ENCODE assay signal across 1 cellular context in the genomic region with DNA sequence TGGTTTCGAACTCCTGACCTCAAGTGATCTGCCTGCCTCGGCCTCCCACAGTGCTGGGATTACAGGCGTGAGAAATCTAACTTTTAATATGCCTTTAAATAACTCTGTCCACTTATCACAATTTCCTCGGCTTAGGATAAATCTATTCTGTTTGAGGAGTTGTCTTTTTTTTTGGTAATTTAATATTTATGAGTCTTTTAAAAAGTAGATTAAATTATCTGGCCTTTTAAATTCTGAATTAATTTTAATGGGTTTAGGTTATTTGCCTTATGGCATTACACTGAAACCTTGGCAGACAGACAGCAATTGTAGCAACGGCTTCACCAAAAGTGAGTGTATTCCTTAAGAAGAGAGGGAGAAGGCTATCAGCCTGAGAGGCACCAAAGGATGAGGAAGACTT.
TF ChIP-seq lines count a peak whose summit lies in the region.

No MANE protein-coding gene starts in this region.

TF ChIP-seq in SK-N-SH, 30 proteins besides CTCF, POLR2A, EP300 and RAD21 (continued from another document):
- TF ChIP-seq NRF1 (IDR thresholded peaks at IDR 0.05; ENCODE audit: low read depth, low read length): no peak
- TF ChIP-seq GABPA (IDR thresholded peaks at IDR 0.05; ENCODE audit: low read depth): no peak
- no peak for TF ChIP-seq MEF2A (IDR thresholded peaks at IDR 0.05; ENCODE audit: borderline replicate concordance, low read depth)
- TF ChIP-seq, protein P1, sequence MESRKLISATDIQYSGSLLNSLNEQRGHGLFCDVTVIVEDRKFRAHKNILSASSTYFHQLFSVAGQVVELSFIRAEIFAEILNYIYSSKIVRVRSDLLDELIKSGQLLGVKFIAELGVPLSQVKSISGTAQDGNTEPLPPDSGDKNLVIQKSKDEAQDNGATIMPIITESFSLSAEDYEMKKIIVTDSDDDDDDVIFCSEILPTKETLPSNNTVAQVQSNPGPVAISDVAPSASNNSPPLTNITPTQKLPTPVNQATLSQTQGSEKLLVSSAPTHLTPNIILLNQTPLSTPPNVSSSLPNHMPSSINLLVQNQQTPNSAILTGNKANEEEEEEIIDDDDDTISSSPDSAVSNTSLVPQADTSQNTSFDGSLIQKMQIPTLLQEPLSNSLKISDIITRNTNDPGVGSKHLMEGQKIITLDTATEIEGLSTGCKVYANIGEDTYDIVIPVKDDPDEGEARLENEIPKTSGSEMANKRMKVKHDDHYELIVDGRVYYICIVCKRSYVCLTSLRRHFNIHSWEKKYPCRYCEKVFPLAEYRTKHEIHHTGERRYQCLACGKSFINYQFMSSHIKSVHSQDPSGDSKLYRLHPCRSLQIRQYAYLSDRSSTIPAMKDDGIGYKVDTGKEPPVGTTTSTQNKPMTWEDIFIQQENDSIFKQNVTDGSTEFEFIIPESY (IDR thresholded peaks at IDR 0.05; ENCODE audit: borderline replicate concordance, low read depth): no peak
- TF ChIP-seq RCOR1 (IDR thresholded peaks at IDR 0.05; ENCODE audit: low read length): no peak
- TF ChIP-seq RXRA (IDR thresholded peaks at IDR 0.05; ENCODE audit: borderline replicate concordance, low read depth): no peak
- TF ChIP-seq MAX (IDR thresholded peaks at IDR 0.05; ENCODE audit: low read depth): no peak
TF ChIP-seq in SK-N-SH: peak in this region for 0.
